ENCODE assay signal across 8 cellular contexts in genomic region chr20:41738584-41739193, GRCh38.
DNase-seq lines count a peak whose midpoint lies in the region; ATAC-seq, FAIRE-seq and TF ChIP-seq lines count a peak whose summit lies in the region.

No MANE protein-coding gene starts in this region.

- no peak overlapping the region for H3K9ac ChIP-seq in colonic mucosa (ENCODE audit: low read depth in 2 of 2, low read length in 2 of 2)

- intact Hi-C loops in colonic mucosa (cut with DNase I) = loop anchor here (5.0 to 10.0 kb wide), 3 partner anchors 796 to 1669 kb away; partner anchors contain the start of gene PTPRT

- POLR2A ChIA-PET in AG04450 (lab: Yijun Ruan, JAX) (no interaction called here), T-cell (lab: Charles Lee) (no interaction called here)

- H3K9me3 ChIP-seq in AG04450 (ENCODE audit: control insufficient read depth, insufficient read depth, low read length) (no peaks in the 10 kb centered on the region; the same call in 1 of the 2 replicates), colonic mucosa (no peaks in the 10 kb centered on the region), lung (ENCODE audit: control insufficient read depth in 2 of 2, insufficient read depth in 1 of 2, low read length in 1 of 2) (peaks cover 0 to 3% of the 10 kb centered on the region in 2 donors)

- H3K27me3 ChIP-seq in AG04450 (ENCODE audit: control insufficient read depth, insufficient read depth, low read length) (no peaks in the 10 kb centered on the region), colonic mucosa (no peaks in the 10 kb centered on the region), lung (ENCODE audit: control insufficient read depth, insufficient read depth) (no peaks in the 10 kb centered on the region)

- H3K4me3 Mint-ChIP-seq in T-cell = no peak overlapping the region
- H3K4me3 Mint-ChIP-seq in stimulated activated naive CD8-positive, alpha-beta T cell treated with anti-CD3 and anti-CD28 coated beads, Interleukin-15, amount 100 ng/mL, for 72 hours = no peak overlapping the region

- H3K4me1 Mint-ChIP-seq in T-cell = no peaks in the 10 kb centered on the region
- no peaks in the 10 kb centered on the region for H3K4me1 Mint-ChIP-seq in stimulated activated naive CD8-positive, alpha-beta T cell treated with anti-CD3 and anti-CD28 coated beads, Interleukin-15, amount 100 ng/mL, for 72 hours

- peaks cover 0 to 4% (median 4%) of the 10 kb centered on the region in 3 donors for H3K9me3 Mint-ChIP-seq in T-cell
- H3K9me3 Mint-ChIP-seq in stimulated activated naive CD8-positive, alpha-beta T cell treated with anti-CD3 and anti-CD28 coated beads, Interleukin-15, amount 100 ng/mL, for 72 hours = peaks cover 0 to 6% of the 10 kb centered on the region in 2 donors

- H3K36me3 ChIP-seq in colonic mucosa (no peaks in the 10 kb centered on the region), lung (ENCODE audit: control insufficient read depth in 2 of 2, insufficient read depth in 2 of 2, low read length in 2 of 2) (no peaks in the 10 kb centered on the region)

- no peak for DNase-seq in AG04450 (ENCODE audit: low read depth, low spot score)
- DNase-seq in GM18507 (ENCODE audit: extremely low spot score, insufficient read length, low read depth) = peak; percentile 26
- DNase-seq in NB4 (ENCODE audit: low read depth) = peak; percentile 47
- peak in 16 of 34 experiments; percentile 1 to 33 (median 10) for DNase-seq in T-cell
- peak; percentile 41 for DNase-seq in colonic mucosa
- no peak for DNase-seq in lung (ENCODE audit: low spot score)
- DNase-seq in stimulated activated naive CD8-positive, alpha-beta T cell treated with anti-CD3 and anti-CD28 coated beads, Interleukin-15, amount 100 ng/mL, for 72 hours = peak; percentile 34 to 42

- TF ChIP-seq CTCF in AG04450 (IDR thresholded peaks at IDR 0.05; ENCODE audit: low read depth, low read length) (peak; percentile 92), NB4 (IDR thresholded peaks at IDR 0.05; ENCODE audit: low read depth, low read length) (peak; percentile 75), colonic mucosa (IDR thresholded peaks at IDR 0.05) (peak; percentile 76), lung (IDR thresholded peaks at IDR 0.05; ENCODE audit: control extremely low read depth, extremely low read depth) (peak; percentile 33)

- no peak for TF ChIP-seq POLR2A in NB4 (IDR thresholded peaks at IDR 0.05; ENCODE audit: extremely low read depth, insufficient read length)

- H3K27ac Mint-ChIP-seq in T-cell = no peak overlapping the region
- H3K27ac Mint-ChIP-seq in stimulated activated naive CD8-positive, alpha-beta T cell treated with anti-CD3 and anti-CD28 coated beads, Interleukin-15, amount 100 ng/mL, for 72 hours = no peak overlapping the region

- FAIRE-seq in GM18507 (lab: Jason Lieb, UNC) = peak; percentile 66

- WGBS in lung, 2 donors = 17 to 18% methylated on average over 7 of the region's 7 CpGs

- CTCF ChIA-PET in AG04450 (lab: Charles Lee) (interaction anchor here (0.9 to 3.4 kb wide), 18 partner anchors 9 to 1670 kb away, joined by 3 to 64 read pairs (median 4); no protein-coding TSS in a partner anchor), T-cell (lab: Charles Lee) (interaction anchor here in 1 of 2 donors (0.5 to 1.1 kb wide), 2 partner anchors 210 to 1670 kb away, joined by 3 read pairs; no protein-coding TSS in a partner anchor)

- no peaks in the 10 kb centered on the region for H3K27me3 Mint-ChIP-seq in T-cell
- no peaks in the 10 kb centered on the region for H3K27me3 Mint-ChIP-seq in stimulated activated naive CD8-positive, alpha-beta T cell treated with anti-CD3 and anti-CD28 coated beads, Interleukin-15, amount 100 ng/mL, for 72 hours

- H3K4me1 ChIP-seq in colonic mucosa (no peaks in the 10 kb centered on the region), lung (ENCODE audit: control insufficient read depth in 2 of 2, insufficient read depth in 2 of 2, low read length in 2 of 2) (no peaks in the 10 kb centered on the region)

- no peak overlapping the region for H3K4me3 ChIP-seq in AG04450 (ENCODE audit: low read depth, low read length)
- H3K4me3 ChIP-seq in NB4 (ENCODE audit: low read depth, low read length) = no peak overlapping the region
- no peak overlapping the region for H3K4me3 ChIP-seq in colonic mucosa
- no peak overlapping the region for H3K4me3 ChIP-seq in lung

- no peak overlapping the region for H3K27ac ChIP-seq in AG04450 (ENCODE audit: low read depth, low read length)
- no peak overlapping the region for H3K27ac ChIP-seq in colonic mucosa
- no peak overlapping the region for H3K27ac ChIP-seq in lung (ENCODE audit: low read depth in 1 of 2, low read length in 1 of 2)

- no peaks in the 10 kb centered on the region for H3K36me3 Mint-ChIP-seq in T-cell

- ATAC-seq in T-cell (replicated peaks in 1 of 4) (peak in 3 of 4 experiments; percentile 38 to 70 (median 46)), lung (ENCODE audit: insufficient read depth, low FRiP score) (no peak), HG03571 (IDR thresholded peaks at IDR 0.05; ENCODE audit: unreplicated experiment) (no peak)
- peak; percentile 74 for ATAC-seq in stimulated activated naive CD8-positive, alpha-beta T cell treated with anti-CD3 and anti-CD28 coated beads, Interleukin-15, amount 100 ng/mL, for 72 hours

Comparison
In these comparisons a context has a peak if more than half of its experiments do, and no peak if none do; other contexts are left out.
1. DNase-seq: peak in GM18507 (single experiment), NB4 (single experiment), colonic mucosa (single experiment) and stimulated activated naive CD8-positive, alpha-beta T cell treated with anti-CD3 and anti-CD28 coated beads, Interleukin-15, amount 100 ng/mL, for 72 hours (2 of 2); none in AG04450 (single experiment) and lung (single experiment).
2. CTCF ChIP-seq: peak in every context shown above with its lines; median percentile 92 in AG04450; 76 in colonic mucosa; 75 in NB4; 33 in lung.
3. ATAC-seq: peak in T-cell (3 of 4) and stimulated activated naive CD8-positive, alpha-beta T cell treated with anti-CD3 and anti-CD28 coated beads, Interleukin-15, amount 100 ng/mL, for 72 hours (single experiment); none in lung (single experiment) and HG03571 (single experiment).